In genomic region chr10:25017661-25018060, GRCh38 we compare ENCODE assay signal across 9 cellular contexts. TPM values are rescaled to one million over a fixed set of nuclear protein-coding genes. Genes with fewer than 3 reads are reported as not detected.
DNase-seq lines count a peak whose midpoint lies in the region; ATAC-seq and TF ChIP-seq lines count a peak whose summit lies in the region.
"Had no signal": no experiment of that assay in that cellular context is flagged by ENCODE, and none has a peak within 500 bp of the region (broad histone marks: within the 10 kb centered on the region; RNA-seq: fewer than 3 reads in every experiment).

No MANE protein-coding gene starts in this region.

- peak overlapping the region; percentile 99 for H3K27ac Mint-ChIP-seq in mesothelial cell of epicardium

- in situ Hi-C loops in astrocyte of the spinal cord (cut with HindIII; ENCODE audit: low sequenced_read_pairs) (no loop called here), GM13977 (cut with MboI; ENCODE audit: low pct_unique_long_range_greater_than_20kb, low sequenced_read_pairs, unreplicated experiment) (no loop called here)

- TF ChIP-seq CTCF in 22Rv1 (IDR thresholded peaks at IDR 0.05) = no peak
- no peak for TF ChIP-seq CTCF in astrocyte of the spinal cord (IDR thresholded peaks at IDR 0.05; ENCODE audit: low read depth, low read length)
- TF ChIP-seq CTCF in mesothelial cell of epicardium (IDR thresholded peaks at IDR 0.05; ENCODE audit: unreplicated experiment) = no peak
- TF ChIP-seq CTCF in GM13977 (IDR thresholded peaks at IDR 0.05; ENCODE audit: extremely low read depth, insufficient read depth, missing control alignments) = no peak

- no peak for ATAC-seq in GM19463 (IDR thresholded peaks at IDR 0.05; ENCODE audit: unreplicated experiment)

- H3K27me3 Mint-ChIP-seq in mesothelial cell of epicardium (ENCODE audit: low read depth) = no peaks in the 10 kb centered on the region

- peaks cover 23% of the 10 kb centered on the region for H3K4me1 Mint-ChIP-seq in mesothelial cell of epicardium

- CTCF ChIA-PET in HEK293T (lab: Yijun Ruan, JAX) = no interaction called here

- peak overlapping the region; percentile 97 for H3K27ac ChIP-seq in 22Rv1
- H3K27ac ChIP-seq: HL-60 had no signal

- peaks cover 7% of the 10 kb centered on the region for H3K9me3 Mint-ChIP-seq in mesothelial cell of epicardium

- H3K4me3 Mint-ChIP-seq in mesothelial cell of epicardium = peak overlapping the region; percentile 84

- no peak for DNase-seq in HEK293T (ENCODE audit: extremely low spot score)
- no peak for DNase-seq in astrocyte of the spinal cord (ENCODE audit: low read depth, low spot score)
- no peak for DNase-seq in mesothelial cell of epicardium (ENCODE audit: low spot score in 2 of 2, unreplicated experiment in 2 of 2)
- no peak for DNase-seq in NCI-H2227 (lab: John Stamatoyannopoulos, UW; ENCODE audit: unreplicated experiment)
- no peak for DNase-seq in GM13977 (ENCODE audit: low spot score)
- DNase-seq in foreskin melanocyte = no peak

- POLR2A ChIA-PET in HEK293T (lab: Yijun Ruan, JAX) = interaction anchor here (1.1 kb wide), 1 partner anchor 294 kb away, joined by 3 read pairs; the partner anchor contains the start of gene ARHGAP21

- peaks cover 1% of the 10 kb centered on the region for H3K36me3 Mint-ChIP-seq in mesothelial cell of epicardium

- peak overlapping the region; percentile 69 for H3K4me3 ChIP-seq in astrocyte of the spinal cord (ENCODE audit: low read depth, low read length)

TF ChIP-seq in HEK293T, 16 proteins besides CTCF, POLR2A, EP300 and RAD21:
- TF ChIP-seq LEF1 (IDR thresholded peaks at IDR 0.05; ENCODE audit: borderline replicate concordance) (no peak), L3MBTL2 (conservative IDR thresholded peaks at IDR 0.05) (peak; percentile 82)
TF ChIP-seq in HEK293T: peak in this region for 1.

RNA-seq across cellular contexts. Expression of gene THNSL1, which starts 1.2 kb away (rescaled TPM):
- 7.4 to 7.6 TPM (median 7.4 TPM) in 3 replicates for total RNA-seq in mesothelial cell of epicardium

RNA-seq across cellular contexts. Expression of gene ENKUR, which starts 1.7 kb away (rescaled TPM):
- total RNA-seq in mesothelial cell of epicardium = 0.25 to 0.36 TPM (median 0.27 TPM) in 3 replicates
